24 cellular contexts compared by ENCODE assay signal in genomic region chr10:24844742-24845141, GRCh38.
DNase-seq lines count a peak whose midpoint lies in the region; ATAC-seq, FAIRE-seq and TF ChIP-seq lines count a peak whose summit lies in the region.
"Had no signal": no experiment of that assay in that cellular context is flagged by ENCODE, and none has a peak within 500 bp of the region (broad histone marks: within the 10 kb centered on the region; RNA-seq: fewer than 3 reads in every experiment).

No MANE protein-coding gene starts in this region.

- ATAC-seq in activated CD8-positive, alpha-beta memory T cell treated with anti-CD3 and anti-CD28 coated beads, Interleukin-2, amount 10 ng/mL, durations not matched to agents 7 days and 5 days, result no peak
- ATAC-seq in HepG2 (no peak), right lobe of liver (no peak), K562 (no peak), HG02981 (IDR thresholded peaks at IDR 0.05; ENCODE audit: unreplicated experiment) (no peak)
- ATAC-seq: A549; CD8-positive, alpha-beta T cell had no signal

- POLR2A ChIA-PET in HepG2 (lab: Yijun Ruan, JAX) (no interaction called here), K562 (lab: Yijun Ruan, JAX) (interaction anchor here (1.8 kb wide), 1 partner anchor 13 kb away, joined by 8 read pairs; no protein-coding TSS in a partner anchor), GM10248 (lab: Yijun Ruan, JAX) (no interaction called here)

- H3K27me3 ChIP-seq in HepG2 (ENCODE audit: control insufficient read depth in 1 of 2, insufficient read depth in 2 of 2, low read length in 2 of 2), result peaks cover 2 to 6% of the 10 kb centered on the region in 2 experiments; a peak in 2 of 5 replicates
- H3K27me3 ChIP-seq in right lobe of liver, result no peaks in the 10 kb centered on the region
- H3K27me3 ChIP-seq in K562 (ENCODE audit: control insufficient read depth in 2 of 2, insufficient read depth in 2 of 2, low read length in 2 of 2), result no peaks in the 10 kb centered on the region
- H3K27me3 ChIP-seq: BLaER1 treated with 17β-estradiol and CSF1 and Interleukin-3, amounts not matched to agents 10 nM and 100 nM had no signal

- H3K9me1 ChIP-seq in K562 (ENCODE audit: control insufficient read depth, insufficient read depth, low read length), result no peaks in the 10 kb centered on the region

- no peak for DNase-seq in activated CD8-positive, alpha-beta memory T cell treated with anti-CD3 and anti-CD28 coated beads, Interleukin-2, amount 10 ng/mL, durations not matched to agents 7 days and 5 days
- no peak for DNase-seq in activated CD8-positive, alpha-beta memory T cell treated with anti-CD3 and anti-CD28 coated beads, Interleukin-2, amount 50 U/mL, for 4 hours
- no peak for DNase-seq in HepG2 (ENCODE audit: low spot score)
- DNase-seq in right lobe of liver, result no peak
- no peak for DNase-seq in K562 (ENCODE audit: extremely low read depth in 1 of 4, low spot score in 3 of 4)
- DNase-seq in GM10248 (ENCODE audit: extremely low spot score), result no peak
- DNase-seq: AML-193; Caco-2; Calu3; CD4-positive, alpha-beta T cell; CD8-positive, alpha-beta T cell; DMS79 treated with DMSO at 0.1 percent for 48 hours; EL; GDM1 had no signal

- H3K4me1 ChIP-seq in HepG2 (ENCODE audit: insufficient read depth, low read length) (no peaks in the 10 kb centered on the region), right lobe of liver (no peaks in the 10 kb centered on the region), K562 (replicated peaks in 1 of 2; ENCODE audit: control insufficient read depth in 2 of 2, insufficient read depth in 2 of 2, low read length in 2 of 2) (peaks cover 0 to 14% of the 10 kb centered on the region in 2 experiments; a peak in 3 of 5 replicates)

- H3K4me1 Mint-ChIP-seq in activated CD8-positive, alpha-beta memory T cell treated with anti-CD3 and anti-CD28 coated beads, Interleukin-2, amount 10 ng/mL, durations not matched to agents 7 days and 5 days, result peaks cover 9% of the 10 kb centered on the region
- H3K4me1 Mint-ChIP-seq: B cell had no signal

- H3K27ac Mint-ChIP-seq in activated CD8-positive, alpha-beta memory T cell treated with anti-CD3 and anti-CD28 coated beads, Interleukin-2, amount 10 ng/mL, durations not matched to agents 7 days and 5 days, result peak overlapping the region; percentile 1
- H3K27ac Mint-ChIP-seq: B cell; CD4-positive, alpha-beta T cell; CD8-positive, alpha-beta T cell had no signal

- in situ Hi-C loops in HepG2 (cut with HindIII; ENCODE audit: extremely low pct_ligation_motif_present, low pct_unique_long_range_greater_than_20kb) (no loop called here), K562 (cut with MboI) (no loop called here)

- H3K4me3 Mint-ChIP-seq in activated CD8-positive, alpha-beta memory T cell treated with anti-CD3 and anti-CD28 coated beads, Interleukin-2, amount 10 ng/mL, durations not matched to agents 7 days and 5 days, result no peak overlapping the region
- H3K4me3 Mint-ChIP-seq: B cell; CD4-positive, alpha-beta T cell; CD8-positive, alpha-beta T cell had no signal

- no peaks in the 10 kb centered on the region for H3K9me3 ChIP-seq in HepG2 (ENCODE audit: low read length)
- no peaks in the 10 kb centered on the region for H3K9me3 ChIP-seq in right lobe of liver
- H3K9me3 ChIP-seq in KOPT-K1 (ENCODE audit: insufficient read depth, low read length, poor library complexity, severe bottlenecking), result no peaks in the 10 kb centered on the region
- no peaks in the 10 kb centered on the region for H3K9me3 ChIP-seq in K562 (replicated peaks; ENCODE audit: control insufficient read depth, insufficient read depth, low read depth, low read length)
- H3K9me3 ChIP-seq: A549; BLaER1 treated with 17β-estradiol and CSF1 and Interleukin-3, amounts not matched to agents 10 nM and 100 nM; Caco-2 had no signal

- TF ChIP-seq RAD21 in HepG2 (CRISPR knock-in tag; IDR thresholded peaks at IDR 0.05) (no peak), K562 (CRISPR knock-in tag; conservative IDR thresholded peaks at IDR 0.05 in 1 of 2, IDR thresholded peaks at IDR 0.05 in 1 of 2) (no peak)

- no peak overlapping the region for H3K27ac ChIP-seq in HepG2 (ENCODE audit: extremely low read length, insufficient read depth, low read length)
- no peak overlapping the region for H3K27ac ChIP-seq in right lobe of liver
- peak overlapping the region; percentile 10 for H3K27ac ChIP-seq in KOPT-K1 (ENCODE audit: low read depth, low read length, poor library complexity, severe bottlenecking)
- no peak overlapping the region for H3K27ac ChIP-seq in K562 (ENCODE audit: extremely low read depth, low read depth, low read length)
- H3K27ac ChIP-seq: 22Rv1; A549; BLaER1 treated with 17β-estradiol and CSF1 and Interleukin-3, amounts not matched to agents 10 nM and 100 nM; C4-2B had no signal

- H2AFZ ChIP-seq in HepG2 (ENCODE audit: low read length), result no peak overlapping the region
- H2AFZ ChIP-seq in K562 (ENCODE audit: low read depth, low read length), result peak overlapping the region; percentile 28

- H3K9me3 Mint-ChIP-seq in activated CD8-positive, alpha-beta memory T cell treated with anti-CD3 and anti-CD28 coated beads, Interleukin-2, amount 10 ng/mL, durations not matched to agents 7 days and 5 days (ENCODE audit: low read depth), result peaks cover 2% of the 10 kb centered on the region
- H3K9me3 Mint-ChIP-seq: CD4-positive, alpha-beta T cell; CD8-positive, alpha-beta T cell had no signal

- no peak for TF ChIP-seq POLR2A in HepG2 (IDR thresholded peaks at IDR 0.05; ENCODE audit: insufficient read depth in 1 of 2, low read depth in 2 of 2, low read length in 2 of 2)
- no peak for TF ChIP-seq POLR2A in right lobe of liver (IDR thresholded peaks at IDR 0.05)
- no peak for TF ChIP-seq POLR2A in K562 (conservative IDR thresholded peaks at IDR 0.05)

- TF ChIP-seq EP300 in HepG2 (IDR thresholded peaks at IDR 0.05; ENCODE audit: low read depth in 2 of 2, low read length in 2 of 2) (no peak), HepG2 (CRISPR knock-in tag; IDR thresholded peaks at IDR 0.05; ENCODE audit: borderline replicate concordance) (no peak), K562 (IDR thresholded peaks at IDR 0.05; ENCODE audit: low read length) (no peak)

- H3K79me2 ChIP-seq in HepG2 (ENCODE audit: insufficient read depth, low read length) (no peaks in the 10 kb centered on the region), K562 (ENCODE audit: control insufficient read depth, insufficient read depth, low read length) (no peaks in the 10 kb centered on the region)

- H3K36me3 Mint-ChIP-seq in activated CD8-positive, alpha-beta memory T cell treated with anti-CD3 and anti-CD28 coated beads, Interleukin-2, amount 10 ng/mL, durations not matched to agents 7 days and 5 days, result peaks cover 1% of the 10 kb centered on the region
- H3K36me3 Mint-ChIP-seq: CD8-positive, alpha-beta T cell had no signal

- no peaks in the 10 kb centered on the region for H3K27me3 Mint-ChIP-seq in activated CD8-positive, alpha-beta memory T cell treated with anti-CD3 and anti-CD28 coated beads, Interleukin-2, amount 10 ng/mL, durations not matched to agents 7 days and 5 days
- H3K27me3 Mint-ChIP-seq: CD4-positive, alpha-beta T cell had no signal

- H3K9ac ChIP-seq in HepG2 (ENCODE audit: insufficient read depth, low read depth, low read length), result no peak overlapping the region
- H3K9ac ChIP-seq in K562 (ENCODE audit: insufficient read depth in 1 of 2, low read depth in 2 of 2, low read length in 2 of 2), result no peak overlapping the region
- H3K9ac ChIP-seq: BLaER1 treated with 17β-estradiol and CSF1 and Interleukin-3, amounts not matched to agents 10 nM and 100 nM had no signal

- no peaks in the 10 kb centered on the region for H4K20me1 ChIP-seq in HepG2 (ENCODE audit: insufficient read depth, low read length)
- no peaks in the 10 kb centered on the region for H4K20me1 ChIP-seq in K562 (replicated peaks; ENCODE audit: control insufficient read depth, insufficient read depth, low read length)
- H4K20me1 ChIP-seq: BLaER1 treated with 17β-estradiol and CSF1 and Interleukin-3, amounts not matched to agents 10 nM and 100 nM had no signal

- FAIRE-seq in HepG2 (lab: Jason Lieb, UNC) (no peak), K562 (lab: Jason Lieb, UNC) (no peak)
- FAIRE-seq: A549, D721Med, GM12891, GM19239 had no signal

- TF ChIP-seq CTCF in HepG2 (CRISPR knock-in tag; IDR thresholded peaks at IDR 0.05) (no peak), right lobe of liver (IDR thresholded peaks at IDR 0.05) (no peak), K562 (IDR thresholded peaks at IDR 0.05 in 2 of 3, conservative IDR thresholded peaks at IDR 0.05 in 1 of 3; ENCODE audit: insufficient read depth in 2 of 3, low read depth in 1 of 3, low read length in 3 of 3) (no peak), GM10248 (IDR thresholded peaks at IDR 0.05; ENCODE audit: control extremely low read depth, extremely low read depth, low read depth, missing control alignments) (no peak)

- no peaks in the 10 kb centered on the region for H3K36me3 ChIP-seq in HepG2 (replicated peaks in 1 of 2; ENCODE audit: control insufficient read depth in 1 of 2, insufficient read depth in 2 of 2, low read length in 2 of 2)
- H3K36me3 ChIP-seq in right lobe of liver, result no peaks in the 10 kb centered on the region
- H3K36me3 ChIP-seq in KOPT-K1 (ENCODE audit: insufficient read depth, low read length), result no peaks in the 10 kb centered on the region
- no peaks in the 10 kb centered on the region for H3K36me3 ChIP-seq in K562 (ENCODE audit: control insufficient read depth, insufficient read depth, low read length)
- H3K36me3 ChIP-seq: BLaER1 treated with 17β-estradiol and CSF1 and Interleukin-3, amounts not matched to agents 10 nM and 100 nM had no signal

- H3K4me2 ChIP-seq in HepG2 (ENCODE audit: low read depth, low read length) (no peak overlapping the region), K562 (ENCODE audit: insufficient read depth, low read length) (no peak overlapping the region)
- H3K4me2 ChIP-seq: A549; BLaER1 treated with 17β-estradiol and CSF1 and Interleukin-3, amounts not matched to agents 10 nM and 100 nM had no signal

- H3K4me3 ChIP-seq in HepG2 (replicated peaks in 1 of 3; ENCODE audit: insufficient read depth in 1 of 3, low read depth in 2 of 3, low read length in 3 of 3) (no peak overlapping the region), right lobe of liver (no peak overlapping the region), K562 (no peak overlapping the region)
- H3K4me3 ChIP-seq: A549; BLaER1 treated with 17β-estradiol and CSF1 and Interleukin-3, amounts not matched to agents 10 nM and 100 nM had no signal

- CTCF ChIA-PET in activated CD8-positive, alpha-beta memory T cell treated with anti-CD3 and anti-CD28 coated beads, Interleukin-2, amount 10 ng/mL, durations not matched to agents 7 days and 5 days (lab: Charles Lee), result interaction anchor here (0.6 kb wide), 1 partner anchor 40 kb away, joined by 3 read pairs; no protein-coding TSS in a partner anchor
- CTCF ChIA-PET in HepG2 (lab: Yijun Ruan, JAX; ENCODE audit: low intra/inter-chr PET ratio, low total read pairs), result no interaction called here
- CTCF ChIA-PET in K562 (lab: Yijun Ruan, JAX; ENCODE audit: low intra/inter-chr PET ratio), result no interaction called here
- CTCF ChIA-PET in GM10248 (lab: Yijun Ruan, JAX), result interaction anchor here (2.6 kb wide), 1 partner anchor 10 kb away, joined by 7 read pairs; no protein-coding TSS in a partner anchor

- no TSS peak for BruUV-seq in HepG2 (replicated peaks; lab: Mats Ljungman, UMichigan)
- BruUV-seq in K562 (replicated peaks; lab: Mats Ljungman, UMichigan), result no TSS peak

- intact Hi-C loops in HepG2 (cut with micrococcal nuclease; ENCODE audit: unreplicated experiment), result no loop called here
- intact Hi-C loops in right lobe of liver (cut with DNase I), result no loop called here
- intact Hi-C loops in K562 (cut with micrococcal nuclease), result no loop called here

- 0% methylated on average over 2 of the region's 2 CpGs for WGBS in HepG2 (ENCODE audit: low lambda C conversion rate)
- 67% methylated on average over 2 of the region's 2 CpGs for WGBS in right lobe of liver (ENCODE audit: insufficient coverage, low coverage, low lambda C conversion rate, missing lambda C conversion rate)
- WGBS in K562 (ENCODE audit: insufficient coverage, low coverage, missing lambda C conversion rate), result 13% methylated on average over 2 of the region's 2 CpGs

Comparison
In these comparisons a context has a peak if more than half of its experiments do, and no peak if none do; other contexts are left out.
1. CTCF ChIA-PET loops: an anchor here in activated CD8-positive, alpha-beta memory T cell treated with anti-CD3 and anti-CD28 coated beads, Interleukin-2, amount 10 ng/mL, durations not matched to agents 7 days and 5 days (0.6 kb wide) and GM10248 (2.6 kb wide); none called in HepG2 and K562.